2 cellular contexts compared by ENCODE assay signal in genomic region chr3:166085164-166085830, GRCh38.
TF ChIP-seq lines count a peak whose summit lies in the region.

No MANE protein-coding gene starts in this region.

TF ChIP-seq in SK-N-SH treated with all-trans-retinoic acid at 6 μM for 48 hours, 23 proteins besides CTCF, POLR2A, EP300 and RAD21 (continued from another document):
- TF ChIP-seq PATZ1 (CRISPR knock-in tag; IDR thresholded peaks at IDR 0.05; ENCODE audit: borderline replicate concordance) (peak; percentile 30; the same call in 1 of the 2 replicates), SNAI2 (CRISPR knock-in tag; IDR thresholded peaks at IDR 0.05) (no peak), OSR1 (CRISPR knock-in tag; IDR thresholded peaks at IDR 0.05) (no peak), ISL1 (CRISPR knock-in tag; IDR thresholded peaks at IDR 0.05) (no peak), CSRNP3 (CRISPR knock-in tag; IDR thresholded peaks at IDR 0.05) (no peak), ZNF70 (CRISPR knock-in tag; IDR thresholded peaks at IDR 0.05) (no peak), CREB5 (CRISPR knock-in tag; IDR thresholded peaks at IDR 0.05; ENCODE audit: low read depth) (no peak)
TF ChIP-seq in SK-N-SH treated with all-trans-retinoic acid at 6 μM for 48 hours: peak in this region for 1.

TF ChIP-seq in SK-N-SH, 30 proteins besides CTCF, POLR2A, EP300 and RAD21 (continued from another document):
- TF ChIP-seq ZBTB33 (IDR thresholded peaks at IDR 0.05; ENCODE audit: borderline replicate concordance, low read depth), result no peak
- TF ChIP-seq NFIC (IDR thresholded peaks at IDR 0.05; ENCODE audit: borderline replicate concordance), result no peak
- no peak for TF ChIP-seq FOSL2 (IDR thresholded peaks at IDR 0.05; ENCODE audit: borderline replicate concordance, low read depth)
- TF ChIP-seq SMC3 (IDR thresholded peaks at IDR 0.05; ENCODE audit: low read depth, low read length), result no peak
- no peak for TF ChIP-seq PBX3 (IDR thresholded peaks at IDR 0.05)
- no peak for TF ChIP-seq RXRA (IDR thresholded peaks at IDR 0.05; ENCODE audit: borderline replicate concordance, low read depth)
- TF ChIP-seq FOXJ3 (CRISPR knock-in tag; IDR thresholded peaks at IDR 0.05), result no peak
- TF ChIP-seq, protein P1, sequence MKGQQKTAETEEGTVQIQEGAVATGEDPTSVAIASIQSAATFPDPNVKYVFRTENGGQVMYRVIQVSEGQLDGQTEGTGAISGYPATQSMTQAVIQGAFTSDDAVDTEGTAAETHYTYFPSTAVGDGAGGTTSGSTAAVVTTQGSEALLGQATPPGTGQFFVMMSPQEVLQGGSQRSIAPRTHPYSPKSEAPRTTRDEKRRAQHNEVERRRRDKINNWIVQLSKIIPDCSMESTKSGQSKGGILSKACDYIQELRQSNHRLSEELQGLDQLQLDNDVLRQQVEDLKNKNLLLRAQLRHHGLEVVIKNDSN (IDR thresholded peaks at IDR 0.05; ENCODE audit: borderline replicate concordance, low read depth), result no peak
- no peak for TF ChIP-seq YY1 (IDR thresholded peaks at IDR 0.05; ENCODE audit: low read depth)
- TF ChIP-seq RCOR1 (IDR thresholded peaks at IDR 0.05; ENCODE audit: low read length), result no peak
- TF ChIP-seq JUND (IDR thresholded peaks at IDR 0.05), result no peak
